9 cellular contexts compared by ENCODE assay signal in genomic region chr7:133854739-133855138, GRCh38.
DNase-seq lines count a peak whose midpoint lies in the region; ATAC-seq and TF ChIP-seq lines count a peak whose summit lies in the region.
"Had no signal": no experiment of that assay in that cellular context is flagged by ENCODE, and none has a peak within 500 bp of the region (broad histone marks: within the 10 kb centered on the region; RNA-seq: fewer than 3 reads in every experiment).

No MANE protein-coding gene starts in this region.

- H3K4me1 ChIP-seq in left lung: no peaks in the 10 kb centered on the region

- intact Hi-C loops in left lung (cut with DNase I): no loop called here

- peak; percentile 33 for TF ChIP-seq CTCF in WERI-Rb-1 (IDR thresholded peaks at IDR 0.05; ENCODE audit: low read depth, low read length)
- TF ChIP-seq CTCF in left lung (IDR thresholded peaks at IDR 0.05): peak in 1 of 2 donors; percentile 33

- H3K4me3 ChIP-seq in WERI-Rb-1 (ENCODE audit: low read depth, low read length) (no peak overlapping the region), left lung (no peak overlapping the region)

- H3K9me3 ChIP-seq in WERI-Rb-1 (ENCODE audit: severe bottlenecking) (no peaks in the 10 kb centered on the region), left lung (no peaks in the 10 kb centered on the region)

- DNase-seq in NCI-H510A treated with DMSO at 0.1 percent for 48 hours (lab: John Stamatoyannopoulos, UW): peak; percentile 30
- DNase-seq in NCI-H510A (lab: John Stamatoyannopoulos, UW): no peak
- peak; percentile 15 for DNase-seq in NCI-H146 treated with DMSO at 0.1 percent for 48 hours (lab: John Stamatoyannopoulos, UW; ENCODE audit: unreplicated experiment)
- DNase-seq in WERI-Rb-1: no peak
- DNase-seq in left lung: no peak
- DNase-seq in stimulated activated CD4-positive, alpha-beta T cell treated with anti-CD3 and anti-CD28 coated beads, Interleukin-1b, Interleukin-23, amount 100 ng/mL, for 48 hours: no peak
- no peak for DNase-seq in NK-92 (lab: John Stamatoyannopoulos, UW; ENCODE audit: unreplicated experiment)
- DNase-seq in central memory CD4-positive, alpha-beta T cell: no peak

- no peaks in the 10 kb centered on the region for H3K36me3 ChIP-seq in WERI-Rb-1
- H3K36me3 ChIP-seq in left lung: no peaks in the 10 kb centered on the region

- H3K27me3 ChIP-seq in WERI-Rb-1 (ENCODE audit: insufficient read depth, low read depth, severe bottlenecking) (no peaks in the 10 kb centered on the region), left lung (no peaks in the 10 kb centered on the region)

- no peak overlapping the region for H3K27ac ChIP-seq in WERI-Rb-1
- no peak overlapping the region for H3K27ac ChIP-seq in left lung
- H3K27ac ChIP-seq: C4-2B had no signal

- peak; percentile 62 for ATAC-seq in left lung

Comparison
In these comparisons a context has a peak if more than half of its experiments do, and no peak if none do; other contexts are left out.
1. DNase-seq: peak in NCI-H510A treated with DMSO at 0.1 percent for 48 hours (single experiment) and NCI-H146 treated with DMSO at 0.1 percent for 48 hours (single experiment); none in NCI-H510A (single experiment), WERI-Rb-1 (single experiment), left lung (0 of 2), stimulated activated CD4-positive, alpha-beta T cell treated with anti-CD3 and anti-CD28 coated beads, Interleukin-1b, Interleukin-23, amount 100 ng/mL, for 48 hours (single experiment), NK-92 (single experiment) and central memory CD4-positive, alpha-beta T cell (single experiment).